14 cellular contexts compared by ENCODE assay signal in the genomic region with DNA sequence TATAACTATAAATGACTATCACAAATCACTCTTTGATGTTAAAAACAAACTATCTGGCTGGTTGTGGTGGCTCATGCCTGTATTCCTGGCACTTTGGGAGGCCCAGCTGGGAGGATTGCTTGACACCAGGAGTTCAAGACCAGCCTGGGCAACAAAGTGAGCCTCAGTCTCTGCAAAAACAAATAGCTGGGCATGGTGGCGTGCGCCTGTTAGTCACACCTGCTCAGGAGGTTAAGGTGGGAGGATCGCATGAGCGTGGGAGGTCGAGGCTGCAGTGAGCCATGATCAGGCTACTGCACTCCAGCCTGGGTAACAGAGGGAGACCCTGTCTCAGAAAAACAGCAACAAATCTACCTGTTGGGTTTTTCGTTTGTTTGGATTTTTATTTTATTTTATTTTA. TPM values are rescaled to one million over a fixed set of nuclear protein-coding genes. Genes with fewer than 3 reads are reported as not detected.
DNase-seq lines count a peak whose midpoint lies in the region; ATAC-seq and TF ChIP-seq lines count a peak whose summit lies in the region.
"Had no signal": no experiment of that assay in that cellular context is flagged by ENCODE, and none has a peak within 500 bp of the region (broad histone marks: within the 10 kb centered on the region; RNA-seq: fewer than 3 reads in every experiment).

No MANE protein-coding gene starts in this region.

- H3K27me3 ChIP-seq in Panc1 (ENCODE audit: control insufficient read depth, insufficient read depth, low read length) (no peaks in the 10 kb centered on the region), esophagus muscularis mucosa (no peaks in the 10 kb centered on the region), tibial artery (no peaks in the 10 kb centered on the region)

- in situ Hi-C loops in Panc1 (cut with HindIII; ENCODE audit: low pct_unique_long_range_greater_than_20kb, low sequenced_read_pairs), result loop anchor here (5.0 kb wide), 1 partner anchor 81 kb away; a partner anchor contains a TSS

- peaks cover 59% of the 10 kb centered on the region for H3K4me1 ChIP-seq in Panc1 (ENCODE audit: control insufficient read depth, insufficient read depth, low read length)
- H3K4me1 ChIP-seq in esophagus muscularis mucosa, result peaks cover 25 to 33% (median 26%) of the 10 kb centered on the region in 4 donors
- peaks cover 0 to 46% (median 17%) of the 10 kb centered on the region in 4 donors for H3K4me1 ChIP-seq in tibial artery

- DNase-seq in activated naive CD4-positive, alpha-beta T cell treated with anti-CD3 and anti-CD28 coated beads, Interleukin-2, amount 50 U/mL, for 16 hours, result peak; percentile 42
- DNase-seq in activated naive CD4-positive, alpha-beta T cell (lab: John Stamatoyannopoulos, UW), result no peak
- DNase-seq in Panc1 (ENCODE audit: low read depth, low spot score), result no peak
- DNase-seq in esophagus muscularis mucosa (ENCODE audit: extremely low spot score), result peak; percentile 39
- DNase-seq in tibial artery, result no peak
- DNase-seq in glomerular visceral epithelial cell (ENCODE audit: extremely low spot score), result no peak
- DNase-seq in cerebellar cortex (ENCODE audit: low spot score), result no peak
- DNase-seq: amygdala, hippocampal formation, left colon, NCI-H2171, SIG-M5 had no signal

- 99% methylated on average over 6 of the region's 6 CpGs for WGBS in esophagus muscularis mucosa

- TF ChIP-seq CTCF in Panc1 (IDR thresholded peaks at IDR 0.05), result no peak
- no peak for TF ChIP-seq CTCF in esophagus muscularis mucosa (IDR thresholded peaks at IDR 0.05)
- TF ChIP-seq CTCF in tibial artery (IDR thresholded peaks at IDR 0.05), result no peak

- H3K27ac ChIP-seq in Panc1 (ENCODE audit: low read length) (peak overlapping the region; percentile 99), esophagus muscularis mucosa (replicated peaks in 1 of 4) (peak overlapping the region; percentile 79 to 87 (median 86)), tibial artery (peak overlapping the region; percentile 81 to 97)

- intact Hi-C loops in Panc1 (cut with micrococcal nuclease; ENCODE audit: unreplicated experiment) (loop anchor here (5.0 kb wide), 1 partner anchor 81 kb away; a partner anchor contains a TSS), esophagus muscularis mucosa (cut with DNase I) (no loop called here), tibial artery (cut with DNase I; ENCODE audit: low total_unique reads) (no loop called here)

- H3K9me3 ChIP-seq in Panc1 (ENCODE audit: control insufficient read depth, insufficient read depth, low read depth, low read length) (no peaks in the 10 kb centered on the region), esophagus muscularis mucosa (no peaks in the 10 kb centered on the region), tibial artery (no peaks in the 10 kb centered on the region)

- TF ChIP-seq EP300 in esophagus muscularis mucosa (IDR thresholded peaks at IDR 0.05), result no peak

- H3K36me3 ChIP-seq in Panc1 (ENCODE audit: control insufficient read depth, insufficient read depth, low read length), result no peaks in the 10 kb centered on the region
- H3K36me3 ChIP-seq in esophagus muscularis mucosa, result no peaks in the 10 kb centered on the region
- no peaks in the 10 kb centered on the region for H3K36me3 ChIP-seq in tibial artery

- TF ChIP-seq POLR2A in esophagus muscularis mucosa (IDR thresholded peaks at IDR 0.05; ENCODE audit: low read depth), result no peak

- POLR2A ChIA-PET in Panc1 (lab: Charles Lee), result interaction anchor here (0.7 to 2.0 kb wide), 4 partner anchors 29 to 82 kb away, joined by 4 to 20 read pairs (median 8); no protein-coding TSS in a partner anchor

- no peak for ATAC-seq in Panc1
- no peak for ATAC-seq in HG03432 (IDR thresholded peaks at IDR 0.05; ENCODE audit: unreplicated experiment)
- ATAC-seq: left colon; naive thymus-derived CD4-positive, alpha-beta T cell had no signal

- H3K4me3 ChIP-seq in Panc1 (ENCODE audit: low read depth in 2 of 2, low read length in 2 of 2) (no peak overlapping the region), esophagus muscularis mucosa (no peak overlapping the region), tibial artery (no peak overlapping the region)

- CTCF ChIA-PET in Panc1 (lab: Charles Lee), result interaction anchor here (1.1 kb wide), 1 partner anchor 63 kb away, joined by 3 read pairs; no protein-coding TSS in a partner anchor

- no TSS peak for BruUV-seq in Panc1 (replicated peaks; lab: Mats Ljungman, UMichigan)

RNA-seq across cellular contexts. Expression of a gene that starts 5.4 kb away (rescaled TPM):
- total RNA-seq in Panc1 (2021; ENCODE audit: unreplicated experiment) (348 TPM), esophagus muscularis mucosa (100 to 1,000 TPM; 243 to 594 (median 299) TPM)
- polyA plus RNA-seq in Panc1 (2012; ENCODE audit: insufficient read length), result 205 TPM

Comparison
In these comparisons a context has a peak if more than half of its experiments do, and no peak if none do; other contexts are left out.
1. DNase-seq: peak in activated naive CD4-positive, alpha-beta T cell treated with anti-CD3 and anti-CD28 coated beads, Interleukin-2, amount 50 U/mL, for 16 hours (single experiment) and esophagus muscularis mucosa (single experiment); none in activated naive CD4-positive, alpha-beta T cell (0 of 4), Panc1 (single experiment), tibial artery (0 of 2), glomerular visceral epithelial cell (single experiment) and cerebellar cortex (single experiment).
2. Peak in every context shown above with its lines, with median percentiles within 50 percentile points of each other: H3K27ac ChIP-seq.